In the genomic region with DNA sequence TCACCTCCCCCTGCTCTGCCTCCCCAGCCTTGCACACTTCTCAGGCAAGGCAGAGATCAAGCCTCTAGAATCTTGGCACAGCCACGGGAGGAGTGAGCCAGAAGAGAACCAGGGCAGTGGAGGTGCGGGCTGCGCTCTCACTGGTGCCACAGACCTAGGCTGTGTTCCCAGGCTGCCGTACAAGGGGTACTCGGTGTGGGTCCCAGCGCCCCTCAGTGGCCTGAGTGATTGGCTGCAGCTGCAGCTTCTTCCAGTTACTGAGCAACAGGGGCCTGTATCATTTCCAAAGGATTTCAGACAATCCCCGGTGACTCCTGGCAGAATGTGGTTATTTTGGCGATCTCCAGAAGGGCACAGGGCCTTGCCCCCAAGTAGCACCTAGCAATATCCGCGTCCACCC, we compare ENCODE assay signal across 19 cellular contexts.
"Had no signal": no experiment of that assay in that cellular context is flagged by ENCODE, and none has a peak within 500 bp of the region (broad histone marks: within the 10 kb centered on the region; RNA-seq: fewer than 3 reads in every experiment).

No MANE protein-coding gene starts in this region.

- H3K27me3 ChIP-seq: breast epithelium, colonic mucosa had no signal

- H3K4me3 ChIP-seq: breast epithelium, colonic mucosa had no signal

- H3K27ac ChIP-seq: breast epithelium, colonic mucosa, KMS-11 had no signal

- ATAC-seq: activated CD8-positive, alpha-beta memory T cell treated with anti-CD3 and anti-CD28 coated beads, Interleukin-2, amount 10 ng/mL, durations not matched to agents 7 days and 5 days had no signal

- H3K36me3 ChIP-seq: breast epithelium, colonic mucosa had no signal

- DNase-seq: activated B cell treated with CpG ODN at 0.5 μM for 24 hours; activated CD4-positive, alpha-beta T cell treated with anti-CD3 and anti-CD28 coated beads for 1 hour; activated CD4-positive, alpha-beta T cell treated with anti-CD3 and anti-CD28 coated beads, Interleukin-2, amount 10 ng/mL, durations not matched to agents 24 days and 14 days; activated CD4-positive, alpha-beta T cell treated with anti-CD3 and anti-CD28 coated beads, Interleukin-2, amount 50 U/mL, for 48 hours; activated CD8-positive, alpha-beta memory T cell treated with anti-CD3 and anti-CD28 coated beads, Interleukin-2, amount 10 ng/mL, durations not matched to agents 7 days and 5 days; activated effector memory CD4-positive, alpha-beta T cell treated with Interleukin-2 at 50 U/mL for 16 hours; activated naive CD4-positive, alpha-beta T cell; activated T-cell treated with anti-CD3 and anti-CD28 coated beads, Interleukin-2, amount 50 U/mL, for 24 hours; aorta; colonic mucosa; NCI-H1092 treated with DMSO at 0.1 percent for 48 hours; NCI-H1417 treated with DMSO at 0.1 percent for 48 hours; NCI-H1694; NCI-H2029; NCI-H446 treated with DMSO at 0.1 percent for 48 hours; NCI-H524 treated with DMSO at 0.1 percent for 48 hours; T-helper 9 cell had no signal

- H3K4me1 ChIP-seq: breast epithelium, colonic mucosa had no signal
